In the genomic region with DNA sequence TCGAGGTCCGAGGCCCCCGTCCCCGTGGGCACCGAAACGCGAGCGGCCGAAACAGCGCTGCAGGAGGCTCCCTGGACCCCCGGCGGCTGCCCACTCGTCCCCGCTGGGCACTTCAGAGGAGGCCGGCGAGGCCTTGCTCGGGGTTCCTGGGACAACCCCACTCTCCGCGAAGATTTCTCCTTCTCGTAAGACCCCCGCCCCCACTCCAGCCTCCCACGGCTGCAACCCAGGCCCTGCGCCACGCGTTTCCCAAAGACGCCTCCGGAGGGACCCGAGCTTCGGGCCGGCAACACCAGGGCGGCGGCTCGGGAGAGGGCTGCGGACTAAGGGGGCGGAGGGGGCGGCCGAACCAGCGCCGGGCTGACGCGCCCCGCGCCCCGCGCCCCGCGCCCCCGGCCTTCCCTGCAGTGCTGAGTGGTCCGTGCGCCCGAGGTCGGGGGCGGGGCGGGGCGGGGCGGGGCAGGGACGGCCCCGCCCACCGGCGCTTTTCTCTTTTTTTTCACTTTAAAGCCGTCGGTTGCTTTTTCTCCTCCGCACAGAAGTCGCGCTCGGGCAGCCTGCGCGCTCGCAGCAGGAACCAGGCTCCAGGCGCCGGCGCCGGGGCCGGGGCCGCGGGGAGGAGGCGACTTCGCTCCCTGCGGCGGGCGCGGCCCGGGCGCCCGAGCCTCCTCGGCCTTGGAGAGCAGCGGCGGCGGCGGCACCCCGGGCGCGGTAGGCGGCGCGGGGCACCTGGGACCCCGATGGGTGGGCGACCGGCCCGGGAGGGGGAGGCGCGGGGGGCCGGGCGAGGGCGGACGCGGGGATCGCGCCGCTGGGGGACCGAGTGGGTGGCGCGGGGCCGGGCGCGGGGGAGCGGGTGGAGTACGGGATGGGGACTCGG, we compare ENCODE assay signal across 8 cellular contexts. TPM values are rescaled to one million over a fixed set of nuclear protein-coding genes. Genes with fewer than 3 reads are reported as not detected.
DNase-seq lines count a peak whose midpoint lies in the region; ATAC-seq, FAIRE-seq and TF ChIP-seq lines count a peak whose summit lies in the region.

SPSB1 (plus strand) TSS at position 534 of the 880 bp plus-strand sequence. CDS start 62,998 bp downstream, outside the sequence.

- H3K4me2 ChIP-seq in DND-41 (ENCODE audit: insufficient read depth, low read length): peak within 1 kb of the TSS; percentile 75

- H3K4me3 ChIP-seq in DND-41 (ENCODE audit: low read depth in 1 of 2, low read length in 2 of 2): peak within 1 kb of the TSS; percentile 45 to 61
- peak within 1 kb of the TSS; percentile 98 for H3K4me3 ChIP-seq in fibroblast of villous mesenchyme (ENCODE audit: low read depth, low read length)

- peak within 1 kb of the TSS; percentile 89 to 96 (median 90) for H3K27ac Mint-ChIP-seq in nephron

- H2AFZ ChIP-seq in DND-41 (ENCODE audit: low read depth, low read length): no peak within 1 kb of the TSS

- H3K27me3 Mint-ChIP-seq in nephron (ENCODE audit: low read depth): no peaks in the 10 kb centered on the region

- H3K4me1 Mint-ChIP-seq in nephron: peaks cover 29% of the 10 kb centered on the region

- H3K27me3 ChIP-seq in DND-41 (ENCODE audit: insufficient read depth, low read length, poor library complexity): no peaks in the 10 kb centered on the region

- H3K27ac ChIP-seq in DND-41 (ENCODE audit: low read length): peak within 1 kb of the TSS; percentile 77

- peak; percentile 64 for ATAC-seq in DND-41 (ENCODE audit: insufficient read depth, low read depth)
- peak; percentile 41 for ATAC-seq in HG03095 (IDR thresholded peaks at IDR 0.05; ENCODE audit: unreplicated experiment)
- ATAC-seq in GM19395 (IDR thresholded peaks at IDR 0.05; ENCODE audit: unreplicated experiment): no peak

- peak; percentile 83 for DNase-seq in DND-41
- DNase-seq in RCC 7860 (ENCODE audit: low spot score): peak; percentile 66
- peak; percentile 87 for DNase-seq in activated effector memory CD4-positive, alpha-beta T cell treated with anti-CD3 and anti-CD28 coated beads, Interleukin-2, amount 50 U/mL, for 16 hours
- DNase-seq in fibroblast of villous mesenchyme (ENCODE audit: low read depth): peak; percentile 88
- DNase-seq in superior temporal gyrus (ENCODE audit: extremely low spot score): peak; percentile 81

- no peak for FAIRE-seq in RCC 7860 (lab: Jason Lieb, UNC)

- peaks cover 46% of the 10 kb centered on the region for H3K79me2 ChIP-seq in DND-41 (ENCODE audit: insufficient read depth, low read length)

- no peaks in the 10 kb centered on the region for H3K9me3 ChIP-seq in DND-41 (ENCODE audit: insufficient read depth, low read length, severe bottlenecking)

- peaks cover 23% of the 10 kb centered on the region for H3K36me3 ChIP-seq in DND-41 (ENCODE audit: insufficient read depth, low read length)

- TF ChIP-seq CTCF in DND-41 (IDR thresholded peaks at IDR 0.05; ENCODE audit: borderline replicate concordance, extremely low read depth, low read length, poor library complexity, severe bottlenecking) (peak; percentile 55), fibroblast of villous mesenchyme (IDR thresholded peaks at IDR 0.05; ENCODE audit: insufficient read depth, low read depth, low read length) (no peak), nephron (IDR thresholded peaks at IDR 0.05; ENCODE audit: unreplicated experiment in 3 of 3) (no peak)

- peaks cover 11% of the 10 kb centered on the region for H3K9me3 Mint-ChIP-seq in nephron

- H3K4me1 ChIP-seq in DND-41 (ENCODE audit: insufficient read depth, low read length): peaks cover 59% of the 10 kb centered on the region

- peaks cover 42% of the 10 kb centered on the region for H4K20me1 ChIP-seq in DND-41 (ENCODE audit: insufficient read depth, low read length)

- peaks cover 10% of the 10 kb centered on the region for H3K36me3 Mint-ChIP-seq in nephron (ENCODE audit: low read depth)

- peak within 1 kb of the TSS; percentile 70 for H3K9ac ChIP-seq in DND-41 (ENCODE audit: low read depth, low read length)

- peak within 1 kb of the TSS; percentile 77 to 89 (median 89) for H3K4me3 Mint-ChIP-seq in nephron

RNA-seq across cellular contexts. Expression of gene SPSB1, which starts in this region (rescaled TPM):
- total RNA-seq in fibroblast of villous mesenchyme: 20.7 and 48.6 TPM in 2 replicates
